In the genomic region with DNA sequence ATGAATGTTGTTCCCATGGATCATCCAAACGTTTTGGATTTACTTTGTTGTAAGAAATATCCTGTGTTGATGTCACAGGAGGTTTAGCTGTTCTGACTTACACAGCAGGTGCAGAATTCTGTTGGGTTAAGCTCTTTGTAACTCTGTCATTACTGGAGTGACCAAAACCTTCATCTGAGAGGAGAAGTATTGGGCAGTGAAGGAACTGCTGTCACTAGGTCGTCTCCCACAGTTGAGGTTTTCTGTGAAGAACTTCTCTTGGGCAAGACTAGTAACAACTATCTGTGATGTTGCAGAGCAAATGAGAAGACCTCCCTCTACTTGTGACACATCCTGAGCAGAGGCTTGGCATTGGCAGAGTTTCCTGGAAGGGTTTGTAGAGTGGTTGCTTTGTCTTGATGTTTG, we compare ENCODE assay signal across 9 cellular contexts. TPM values are rescaled to one million over a fixed set of nuclear protein-coding genes. Genes with fewer than 3 reads are reported as not detected.
DNase-seq lines count a peak whose midpoint lies in the region; ATAC-seq, FAIRE-seq and TF ChIP-seq lines count a peak whose summit lies in the region.
"Had no signal": no experiment of that assay in that cellular context is flagged by ENCODE, and none has a peak within 500 bp of the region (broad histone marks: within the 10 kb centered on the region; RNA-seq: fewer than 3 reads in every experiment).

No MANE protein-coding gene starts in this region.

- ATAC-seq in GM21367 (IDR thresholded peaks at IDR 0.05; ENCODE audit: unreplicated experiment), result no peak
- no peak for ATAC-seq in HG03439 (IDR thresholded peaks at IDR 0.05; ENCODE audit: unreplicated experiment)

- no peaks in the 10 kb centered on the region for H3K27me3 ChIP-seq in subcutaneous abdominal adipose tissue (ENCODE audit: control insufficient read depth in 5 of 5, insufficient read depth in 4 of 5, low read length in 5 of 5)

- H3K4me3 ChIP-seq in fibroblast of villous mesenchyme (ENCODE audit: low read depth, low read length), result peak overlapping the region; percentile 86
- peak overlapping the region; percentile 83 to 94 (median 87) for H3K4me3 ChIP-seq in subcutaneous abdominal adipose tissue (ENCODE audit: low read depth in 1 of 5, low read length in 5 of 5)

- TF ChIP-seq POLR2A in H54 (IDR thresholded peaks at IDR 0.05; ENCODE audit: low read depth, low read length), result no peak

- no peak for TF ChIP-seq CTCF in fibroblast of villous mesenchyme (IDR thresholded peaks at IDR 0.05; ENCODE audit: insufficient read depth, low read depth, low read length)

- no peaks in the 10 kb centered on the region for H3K9me3 ChIP-seq in subcutaneous abdominal adipose tissue (ENCODE audit: control insufficient read depth in 5 of 5, low read length in 5 of 5)

- H3K9ac ChIP-seq in subcutaneous abdominal adipose tissue (ENCODE audit: low read length in 5 of 5), result peak overlapping the region in 4 of 5 donors; percentile 30 to 75 (median 70)

- peaks cover 10 to 73% (median 70%) of the 10 kb centered on the region in 5 donors for H3K4me1 ChIP-seq in subcutaneous abdominal adipose tissue (ENCODE audit: control insufficient read depth in 5 of 5, insufficient read depth in 5 of 5, low read length in 5 of 5)

- H3K36me3 ChIP-seq in subcutaneous abdominal adipose tissue (ENCODE audit: control insufficient read depth in 5 of 5, insufficient read depth in 5 of 5, low read length in 5 of 5), result no peaks in the 10 kb centered on the region

- FAIRE-seq in H54 (lab: Jason Lieb, UNC), result peak; percentile 93

- H3K27ac ChIP-seq in subcutaneous abdominal adipose tissue (ENCODE audit: low read depth, low read length), result peak overlapping the region; percentile 93

- DNase-seq in H54 (ENCODE audit: insufficient read length, low spot score) (peak; percentile 24), SIG-M5 (lab: John Stamatoyannopoulos, UW) (peak; percentile 21), fibroblast of villous mesenchyme (ENCODE audit: low read depth) (peak; percentile 57), globus pallidus (ENCODE audit: low spot score) (no peak), NCI-H2171 (lab: John Stamatoyannopoulos, UW) (no peak)
- DNase-seq: NCI-H524 treated with DMSO at 0.1 percent for 48 hours had no signal

RNA-seq across cellular contexts. Expression of a gene that starts 2.9 kb away (rescaled TPM):
- 181 and 200 TPM in 2 replicates for total RNA-seq in fibroblast of villous mesenchyme

Comparison
In these comparisons a context has a peak if more than half of its experiments do, and no peak if none do; other contexts are left out.
1. DNase-seq: peak in H54 (single experiment), SIG-M5 (single experiment) and fibroblast of villous mesenchyme (single experiment); none in globus pallidus (single experiment) and NCI-H2171 (single experiment).